In the genomic region with DNA sequence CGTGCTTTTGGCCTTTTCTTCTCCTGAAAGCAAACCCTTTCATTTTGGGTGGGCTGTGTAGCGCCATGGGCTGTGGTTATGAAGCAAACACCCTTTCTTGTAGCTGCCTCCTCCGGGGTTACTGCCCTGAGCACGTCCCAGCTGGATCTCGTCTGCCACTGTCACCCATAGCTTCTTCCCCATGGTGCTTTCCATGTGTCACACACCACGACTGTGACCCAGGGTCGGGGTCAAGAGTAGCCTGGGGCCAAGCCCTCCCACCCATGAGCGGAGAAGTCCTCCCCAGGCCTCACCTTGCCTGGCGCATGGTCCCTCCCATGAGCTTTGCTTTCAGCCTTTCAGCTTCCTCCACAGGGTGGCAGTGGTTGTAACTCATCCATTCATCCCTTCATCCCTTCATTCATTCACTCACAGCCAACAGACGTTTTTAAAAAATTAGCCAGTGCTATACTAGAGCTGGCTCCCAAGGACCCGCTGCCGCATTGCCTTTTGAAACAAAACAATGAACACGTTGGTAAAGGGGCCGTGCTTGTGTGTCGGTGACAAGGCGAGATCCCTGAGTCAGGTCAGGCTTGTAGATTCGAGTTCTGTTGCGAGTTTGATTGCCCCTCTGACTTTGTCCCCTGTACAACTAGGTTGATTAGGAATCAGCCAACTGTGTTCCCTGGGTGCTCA, we compare ENCODE assay signal across 2 cellular contexts.
TF ChIP-seq lines count a peak whose summit lies in the region.

No MANE protein-coding gene starts in this region.

TF ChIP-seq in GM23338, 12 proteins besides CTCF, POLR2A, EP300 and RAD21:
- TF ChIP-seq, protein P1, sequence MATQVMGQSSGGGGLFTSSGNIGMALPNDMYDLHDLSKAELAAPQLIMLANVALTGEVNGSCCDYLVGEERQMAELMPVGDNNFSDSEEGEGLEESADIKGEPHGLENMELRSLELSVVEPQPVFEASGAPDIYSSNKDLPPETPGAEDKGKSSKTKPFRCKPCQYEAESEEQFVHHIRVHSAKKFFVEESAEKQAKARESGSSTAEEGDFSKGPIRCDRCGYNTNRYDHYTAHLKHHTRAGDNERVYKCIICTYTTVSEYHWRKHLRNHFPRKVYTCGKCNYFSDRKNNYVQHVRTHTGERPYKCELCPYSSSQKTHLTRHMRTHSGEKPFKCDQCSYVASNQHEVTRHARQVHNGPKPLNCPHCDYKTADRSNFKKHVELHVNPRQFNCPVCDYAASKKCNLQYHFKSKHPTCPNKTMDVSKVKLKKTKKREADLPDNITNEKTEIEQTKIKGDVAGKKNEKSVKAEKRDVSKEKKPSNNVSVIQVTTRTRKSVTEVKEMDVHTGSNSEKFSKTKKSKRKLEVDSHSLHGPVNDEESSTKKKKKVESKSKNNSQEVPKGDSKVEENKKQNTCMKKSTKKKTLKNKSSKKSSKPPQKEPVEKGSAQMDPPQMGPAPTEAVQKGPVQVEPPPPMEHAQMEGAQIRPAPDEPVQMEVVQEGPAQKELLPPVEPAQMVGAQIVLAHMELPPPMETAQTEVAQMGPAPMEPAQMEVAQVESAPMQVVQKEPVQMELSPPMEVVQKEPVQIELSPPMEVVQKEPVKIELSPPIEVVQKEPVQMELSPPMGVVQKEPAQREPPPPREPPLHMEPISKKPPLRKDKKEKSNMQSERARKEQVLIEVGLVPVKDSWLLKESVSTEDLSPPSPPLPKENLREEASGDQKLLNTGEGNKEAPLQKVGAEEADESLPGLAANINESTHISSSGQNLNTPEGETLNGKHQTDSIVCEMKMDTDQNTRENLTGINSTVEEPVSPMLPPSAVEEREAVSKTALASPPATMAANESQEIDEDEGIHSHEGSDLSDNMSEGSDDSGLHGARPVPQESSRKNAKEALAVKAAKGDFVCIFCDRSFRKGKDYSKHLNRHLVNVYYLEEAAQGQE (IDR thresholded peaks at IDR 0.05; ENCODE audit: unreplicated experiment), result no peak
- TF ChIP-seq ZNF114 (CRISPR knock-in tag; IDR thresholded peaks at IDR 0.05) (no peak), EZH2phosphoT487 (IDR thresholded peaks at IDR 0.05; ENCODE audit: unreplicated experiment) (no peak), ZNF331 (CRISPR knock-in tag; IDR thresholded peaks at IDR 0.05; ENCODE audit: low read depth) (no peak)
- TF ChIP-seq, protein P2, sequence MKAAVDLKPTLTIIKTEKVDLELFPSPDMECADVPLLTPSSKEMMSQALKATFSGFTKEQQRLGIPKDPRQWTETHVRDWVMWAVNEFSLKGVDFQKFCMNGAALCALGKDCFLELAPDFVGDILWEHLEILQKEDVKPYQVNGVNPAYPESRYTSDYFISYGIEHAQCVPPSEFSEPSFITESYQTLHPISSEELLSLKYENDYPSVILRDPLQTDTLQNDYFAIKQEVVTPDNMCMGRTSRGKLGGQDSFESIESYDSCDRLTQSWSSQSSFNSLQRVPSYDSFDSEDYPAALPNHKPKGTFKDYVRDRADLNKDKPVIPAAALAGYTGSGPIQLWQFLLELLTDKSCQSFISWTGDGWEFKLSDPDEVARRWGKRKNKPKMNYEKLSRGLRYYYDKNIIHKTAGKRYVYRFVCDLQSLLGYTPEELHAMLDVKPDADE (IDR thresholded peaks at IDR 0.05), result no peak

TF ChIP-seq in H1, 55 proteins besides CTCF, POLR2A, EP300 and RAD21:
- TF ChIP-seq BACH1 (IDR thresholded peaks at IDR 0.05; ENCODE audit: low read length), result no peak
- no peak for TF ChIP-seq SP1 (IDR thresholded peaks at IDR 0.05; ENCODE audit: low read depth, low read length)
- TF ChIP-seq TAF1 (IDR thresholded peaks at IDR 0.05; ENCODE audit: low read depth, low read length), result no peak
- no peak for TF ChIP-seq PHF8 (conservative IDR thresholded peaks at IDR 0.05; ENCODE audit: low read depth, low read length)
TF ChIP-seq in H1: peak in this region for 0.
